1 cellular context compared by ENCODE assay signal in genomic region chr20:1466211-1467081, GRCh38.
TF ChIP-seq lines count a peak whose summit lies in the region.

NSFL1C (minus strand) TSS chr20:1466849; CDS start chr20:1466824, 25 bp downstream.

TF ChIP-seq in GM12878, 131 proteins besides CTCF, POLR2A, EP300 and RAD21 (continued from another document and continues in another):
- TF ChIP-seq CREM (IDR thresholded peaks at IDR 0.05; ENCODE audit: low read depth) (peak; percentile 76), PBX3 (IDR thresholded peaks at IDR 0.05; ENCODE audit: insufficient replicate concordance, low read depth, low read length) (peak; percentile 72), ETV6 (conservative IDR thresholded peaks at IDR 0.05 in 1 of 2, IDR thresholded peaks at IDR 0.05 in 1 of 2; ENCODE audit: borderline replicate concordance in 1 of 2, low read depth in 1 of 2) (no peak), MEF2A (IDR thresholded peaks at IDR 0.05; ENCODE audit: insufficient read depth, low read depth, low read length) (peak; percentile 70; the same call in 1 of the 2 replicates), HDGF (IDR thresholded peaks at IDR 0.05) (no peak), KAT2A (conservative IDR thresholded peaks at IDR 0.05; ENCODE audit: control insufficient read depth, low read depth, low read length) (no peak), RELA (IDR thresholded peaks at IDR 0.05; ENCODE audit: borderline replicate concordance, partially characterized antibody) (peak; percentile 93), MYC (IDR thresholded peaks at IDR 0.05; ENCODE audit: insufficient read depth, insufficient read length, insufficient replicate concordance, low read length, severe bottlenecking) (peak; percentile 54), CUX1 (IDR thresholded peaks at IDR 0.05; ENCODE audit: insufficient replicate concordance, low read depth, low read length) (no peak), TCF3 (IDR thresholded peaks at IDR 0.05; ENCODE audit: borderline replicate concordance, insufficient read depth, low read depth, low read length) (peak; percentile 98), POU2F2 (IDR thresholded peaks at IDR 0.05; ENCODE audit: borderline replicate concordance, low read depth, low read length) (peak; percentile 77; the same call in 1 of the 3 replicates), SMARCA5 (IDR thresholded peaks at IDR 0.05) (peak; percentile 99), RBBP5 (conservative IDR thresholded peaks at IDR 0.05) (no peak), HCFC1 (IDR thresholded peaks at IDR 0.05; ENCODE audit: low read length) (peak; percentile 81), CHD4 (IDR thresholded peaks at IDR 0.05) (no peak), CREB1 (IDR thresholded peaks at IDR 0.05; ENCODE audit: low read depth) (peak; percentile 72), MXI1 (IDR thresholded peaks at IDR 0.05; ENCODE audit: low read depth, low read length) (peak; percentile 44; the same call in 1 of the 2 replicates), NR2C2 (IDR thresholded peaks at IDR 0.05; ENCODE audit: borderline replicate concordance, control insufficient read depth, insufficient read length, low read depth) (no peak), NKRF (conservative IDR thresholded peaks at IDR 0.05) (peak; percentile 85), RFX5 (IDR thresholded peaks at IDR 0.05; ENCODE audit: low read depth, low read length) (no peak), BRCA1 (IDR thresholded peaks at IDR 0.05; ENCODE audit: low read depth, low read length) (0 out of 2 replicates have a peak, but pooled peaks have one; percentile 15), CBX5 (IDR thresholded peaks at IDR 0.05; ENCODE audit: low read depth) (peak; percentile 86; the same call in 1 of the 2 replicates), NFXL1 (IDR thresholded peaks at IDR 0.05; ENCODE audit: borderline replicate concordance) (peak; percentile 41; the same call in 1 of the 2 replicates), SMC3 (IDR thresholded peaks at IDR 0.05; ENCODE audit: borderline replicate concordance, low read length) (peak; percentile 58), ZZZ3 (IDR thresholded peaks at IDR 0.05; ENCODE audit: control insufficient read depth, insufficient read length, low read depth) (no peak), MTA2 (IDR thresholded peaks at IDR 0.05; ENCODE audit: low read depth) (no peak), IKZF2 (IDR thresholded peaks at IDR 0.05) (no peak), CHD1 (IDR thresholded peaks at IDR 0.05; ENCODE audit: low read depth, low read length) (no peak), POLR2AphosphoS5 (IDR thresholded peaks at IDR 0.05; ENCODE audit: low read length) (peak; percentile 73), BHLHE40 (IDR thresholded peaks at IDR 0.05; ENCODE audit: borderline replicate concordance in 1 of 2, low read depth in 2 of 2, low read length in 1 of 2) (peak in 1 of 2 experiments; percentile 83; a peak in 2 of 4 replicates), ZNF384 (IDR thresholded peaks at IDR 0.05; ENCODE audit: borderline replicate concordance, low read depth, low read length) (no peak), IRF4 (IDR thresholded peaks at IDR 0.05; ENCODE audit: low read depth, low read length) (peak; percentile 76), TCF7 (IDR thresholded peaks at IDR 0.05; ENCODE audit: borderline replicate concordance) (no peak), NR2F1 (conservative IDR thresholded peaks at IDR 0.05) (peak; percentile 77), ATF2 (IDR thresholded peaks at IDR 0.05; ENCODE audit: low read length) (no peak), USF2 (IDR thresholded peaks at IDR 0.05; ENCODE audit: borderline replicate concordance, low read depth, low read length) (no peak), TARDBP (IDR thresholded peaks at IDR 0.05; ENCODE audit: borderline replicate concordance) (peak; percentile 71; the same call in 1 of the 2 replicates), HDAC2 (IDR thresholded peaks at IDR 0.05) (no peak), ZBTB11 (CRISPR knock-in tag; IDR thresholded peaks at IDR 0.05) (peak; percentile 99), PKNOX1 (IDR thresholded peaks at IDR 0.05) (0 out of 2 replicates have a peak, but pooled peaks have one; percentile 13), PAX5 (IDR thresholded peaks at IDR 0.05; ENCODE audit: borderline replicate concordance, low read depth, low read length) (peak; percentile 77; the same call in 1 of the 2 replicates), SKIL (IDR thresholded peaks at IDR 0.05; ENCODE audit: low read depth, poor library complexity, severe bottlenecking) (no peak), RCOR1 (conservative IDR thresholded peaks at IDR 0.05; ENCODE audit: low read depth, low read length) (0 out of 2 replicates have a peak, but pooled peaks have one; percentile 55), IKZF1 (conservative IDR thresholded peaks at IDR 0.05) (peak; percentile 95), CHD2 (IDR thresholded peaks at IDR 0.05; ENCODE audit: borderline replicate concordance, low read depth, low read length) (no peak; the same call in 1 of the 2 replicates), ATF7 (IDR thresholded peaks at IDR 0.05; ENCODE audit: low read depth) (no peak), GATAD2B (conservative IDR thresholded peaks at IDR 0.05; ENCODE audit: low read depth) (peak; percentile 93)
